ENCODE assay signal across 18 cellular contexts in the genomic region with DNA sequence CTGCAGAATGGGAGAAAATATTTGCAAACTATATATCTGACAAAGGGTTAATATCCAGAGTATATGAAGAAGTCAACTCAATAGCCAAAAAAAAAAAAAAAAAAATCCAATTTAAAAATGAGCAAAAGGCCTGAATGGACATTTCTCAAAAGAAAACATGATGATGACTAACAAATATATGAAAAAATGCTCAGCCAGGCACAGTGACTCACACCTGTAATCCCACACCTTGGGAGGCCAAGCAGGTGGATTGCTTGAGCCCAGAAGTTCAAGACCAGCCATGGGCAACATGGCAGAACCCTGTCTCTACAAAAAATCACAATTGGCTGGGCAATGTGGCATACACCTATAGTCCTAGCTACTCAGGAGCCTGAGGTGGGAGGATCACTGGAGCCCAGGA. TPM values are rescaled to one million over a fixed set of nuclear protein-coding genes. Genes with fewer than 3 reads are reported as not detected.
DNase-seq lines count a peak whose midpoint lies in the region; TF ChIP-seq lines count a peak whose summit lies in the region.
"Had no signal": no experiment of that assay in that cellular context is flagged by ENCODE, and none has a peak within 500 bp of the region (broad histone marks: within the 10 kb centered on the region; RNA-seq: fewer than 3 reads in every experiment).

No MANE protein-coding gene starts in this region.

- no TSS peak for BruUV-seq in MCF 10A (replicated peaks; lab: Mats Ljungman, UMichigan)

- no peak overlapping the region for H3K27ac Mint-ChIP-seq in MCF 10A (ENCODE audit: low read depth, unreplicated experiment)
- H3K27ac Mint-ChIP-seq: HFFc6 had no signal

- H3K27ac ChIP-seq in breast epithelium = no peak overlapping the region
- H3K27ac ChIP-seq in epithelial cell of prostate = peak overlapping the region; percentile 86
- H3K27ac ChIP-seq in subcutaneous abdominal adipose tissue (ENCODE audit: low read depth, low read length) = peak overlapping the region; percentile 92

- intact Hi-C loops in MCF 10A (cut with micrococcal nuclease) (loop anchor here (10.0 kb wide), 1 partner anchor 119 kb away; no protein-coding TSS in a partner anchor), breast epithelium (cut with DNase I; ENCODE audit: low total_unique reads) (no loop called here), posterior cingulate gyrus (cut with DNase I) (no loop called here)

- H3K4me3 ChIP-seq in breast epithelium = no peak overlapping the region
- no peak overlapping the region for H3K4me3 ChIP-seq in subcutaneous abdominal adipose tissue (ENCODE audit: low read depth in 1 of 5, low read length in 5 of 5)

- H3K27me3 ChIP-seq in breast epithelium (no peaks in the 10 kb centered on the region), subcutaneous abdominal adipose tissue (ENCODE audit: control insufficient read depth in 5 of 5, insufficient read depth in 4 of 5, low read length in 5 of 5) (no peaks in the 10 kb centered on the region)

- CTCF ChIA-PET in MCF 10A (lab: Yijun Ruan, JAX) = no interaction called here

- H3K36me3 ChIP-seq in breast epithelium = no peaks in the 10 kb centered on the region
- H3K36me3 ChIP-seq in subcutaneous abdominal adipose tissue (ENCODE audit: control insufficient read depth in 5 of 5, insufficient read depth in 5 of 5, low read length in 5 of 5) = no peaks in the 10 kb centered on the region

- no peaks in the 10 kb centered on the region for H3K27me3 Mint-ChIP-seq in MCF 10A (ENCODE audit: insufficient read depth, unreplicated experiment)

- peaks cover 27% of the 10 kb centered on the region for H3K4me1 Mint-ChIP-seq in MCF 10A (ENCODE audit: insufficient read depth, unreplicated experiment)

- H3K9me3 Mint-ChIP-seq in MCF 10A (ENCODE audit: unreplicated experiment) = peaks cover 8% of the 10 kb centered on the region
- H3K9me3 Mint-ChIP-seq: HFFc6 had no signal

- H3K4me3 Mint-ChIP-seq in MCF 10A (ENCODE audit: unreplicated experiment) = peak overlapping the region; percentile 45
- H3K4me3 Mint-ChIP-seq: HFFc6 had no signal

- TF ChIP-seq CTCF in MCF 10A (IDR thresholded peaks at IDR 0.05; ENCODE audit: unreplicated experiment) = no peak
- no peak for TF ChIP-seq CTCF in breast epithelium (IDR thresholded peaks at IDR 0.05)

- no peak for TF ChIP-seq POLR2A in breast epithelium (IDR thresholded peaks at IDR 0.05)

- H3K9ac ChIP-seq in subcutaneous abdominal adipose tissue (ENCODE audit: low read length in 5 of 5) = no peak overlapping the region

- POLR2A ChIA-PET in MCF 10A (lab: Yijun Ruan, JAX) = no interaction called here

- H3K4me1 ChIP-seq in breast epithelium (peaks cover 0 to 8% of the 10 kb centered on the region in 2 donors), subcutaneous abdominal adipose tissue (ENCODE audit: control insufficient read depth in 5 of 5, insufficient read depth in 5 of 5, low read length in 5 of 5) (peaks cover 5 to 37% (median 33%) of the 10 kb centered on the region in 5 donors)

- peaks cover 0 to 5% of the 10 kb centered on the region in 2 donors for H3K9me3 ChIP-seq in breast epithelium
- H3K9me3 ChIP-seq in subcutaneous abdominal adipose tissue (ENCODE audit: control insufficient read depth in 5 of 5, low read length in 5 of 5) = peaks cover 0 to 13% (median 3%) of the 10 kb centered on the region in 5 donors

- H3K36me3 Mint-ChIP-seq in MCF 10A (ENCODE audit: insufficient read depth, unreplicated experiment) = peaks cover 6% of the 10 kb centered on the region

- DNase-seq in MCF 10A (ENCODE audit: unreplicated experiment) (peak; percentile 64), breast epithelium (ENCODE audit: low spot score in 2 of 2) (no peak), M059J (ENCODE audit: low read depth) (peak; percentile 25), epithelial cell of prostate (ENCODE audit: low read depth, low spot score) (no peak), posterior cingulate gyrus (no peak), NCI-H2029 treated with DMSO at 0.1 percent for 48 hours (lab: John Stamatoyannopoulos, UW) (no peak), ureter (ENCODE audit: low spot score) (no peak)
- DNase-seq: C1 segment of cervical spinal cord, COR-L47, EL, HFFc6, KG1, MM.1S, NCI-H1092 treated with DMSO at 0.1 percent for 48 hours, NCI-H510A treated with DMSO at 0.1 percent for 48 hours, NCI-H82, Right ventricle myocardium superior had no signal

RNA-seq across cellular contexts. Expression of a gene that starts 2.1 kb away (rescaled TPM):
- 60.4 and 70.7 TPM in 2 replicates for total RNA-seq in MCF 10A (2022)
- total RNA-seq in breast epithelium = 10 to 100 TPM; 56.7 to 93.7 (median 82.2) TPM
- total RNA-seq in M059J (2014; rRNA removed; shearing (Covaris generic)) = 64.1 and 71.8 TPM in 2 replicates
- 63.1 TPM for total RNA-seq in ureter

Comparison
In these comparisons a context has a peak if more than half of its experiments do, and no peak if none do; other contexts are left out.
1. DNase-seq: peak in MCF 10A (single experiment) and M059J (single experiment); none in breast epithelium (0 of 2), epithelial cell of prostate (single experiment), posterior cingulate gyrus (0 of 10), NCI-H2029 treated with DMSO at 0.1 percent for 48 hours (single experiment) and ureter (single experiment).
2. H3K27ac ChIP-seq: peak in epithelial cell of prostate (single experiment) and subcutaneous abdominal adipose tissue (single experiment); none in breast epithelium (0 of 2).